Comparison of ENCODE assay signal across 1 cellular context in the genomic region with DNA sequence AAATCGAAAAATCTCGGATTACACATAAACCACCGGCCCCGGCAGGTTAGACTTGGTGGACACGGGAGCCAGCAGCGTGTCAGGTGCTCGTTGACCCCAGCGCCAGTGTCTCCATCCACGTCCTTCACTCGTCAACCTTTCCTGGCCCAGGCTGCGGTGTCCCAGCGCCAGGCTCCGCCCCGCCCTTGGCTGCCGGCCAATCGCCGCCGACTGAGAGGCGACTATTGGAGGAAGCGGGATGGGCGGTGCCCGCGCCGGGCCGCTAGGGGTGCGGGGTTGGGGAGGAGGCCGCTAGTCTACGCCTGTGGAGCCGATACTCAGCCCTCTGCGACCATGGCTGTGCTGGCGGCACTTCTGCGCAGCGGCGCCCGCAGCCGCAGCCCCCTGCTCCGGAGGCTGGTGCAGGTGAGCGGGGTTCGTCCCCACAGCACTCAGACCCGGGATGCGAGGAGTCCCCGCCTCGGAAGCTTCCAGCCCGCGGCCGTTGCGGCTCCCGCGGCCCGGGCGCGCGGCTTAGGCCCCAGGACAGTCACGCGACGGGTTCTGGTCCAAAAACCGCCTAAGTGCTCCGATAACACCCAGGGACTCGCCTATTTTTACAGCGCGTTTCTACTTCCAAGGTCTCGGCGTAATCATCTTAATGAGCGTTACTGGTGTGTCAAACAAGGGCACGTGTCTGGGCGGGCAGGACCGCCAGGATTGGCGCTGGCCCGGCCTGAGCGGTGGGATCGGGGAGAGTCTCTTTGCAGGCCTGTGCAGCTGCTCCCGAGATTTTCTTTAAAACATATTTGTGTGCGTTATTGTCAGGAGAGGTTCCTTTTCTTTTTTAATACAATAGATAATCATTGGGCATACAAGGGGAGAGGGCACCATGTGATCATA.
TF ChIP-seq lines count a peak whose summit lies in the region.

ACAT1 (plus strand) TSS at position 294 of the 882 bp plus-strand sequence; CDS start at position 334, 40 bp downstream.

TF ChIP-seq in HepG2, 621 proteins besides CTCF, POLR2A, EP300 and RAD21 (continued from another document and continues in another):
- TF ChIP-seq MLXIP (CRISPR knock-in tag; IDR thresholded peaks at IDR 0.05; ENCODE audit: borderline replicate concordance) = no peak
- no peak for TF ChIP-seq SCMH1 (CRISPR knock-in tag; IDR thresholded peaks at IDR 0.05; ENCODE audit: borderline replicate concordance)
- TF ChIP-seq, protein P1, sequence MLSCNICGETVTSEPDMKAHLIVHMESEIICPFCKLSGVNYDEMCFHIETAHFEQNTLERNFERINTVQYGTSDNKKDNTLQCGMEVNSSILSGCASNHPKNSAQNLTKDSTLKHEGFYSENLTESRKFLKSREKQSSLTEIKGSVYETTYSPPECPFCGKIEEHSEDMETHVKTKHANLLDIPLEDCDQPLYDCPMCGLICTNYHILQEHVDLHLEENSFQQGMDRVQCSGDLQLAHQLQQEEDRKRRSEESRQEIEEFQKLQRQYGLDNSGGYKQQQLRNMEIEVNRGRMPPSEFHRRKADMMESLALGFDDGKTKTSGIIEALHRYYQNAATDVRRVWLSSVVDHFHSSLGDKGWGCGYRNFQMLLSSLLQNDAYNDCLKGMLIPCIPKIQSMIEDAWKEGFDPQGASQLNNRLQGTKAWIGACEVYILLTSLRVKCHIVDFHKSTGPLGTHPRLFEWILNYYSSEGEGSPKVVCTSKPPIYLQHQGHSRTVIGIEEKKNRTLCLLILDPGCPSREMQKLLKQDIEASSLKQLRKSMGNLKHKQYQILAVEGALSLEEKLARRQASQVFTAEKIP (CRISPR knock-in tag; IDR thresholded peaks at IDR 0.05; ENCODE audit: borderline replicate concordance) = no peak
- TF ChIP-seq ARNT2 (CRISPR knock-in tag; IDR thresholded peaks at IDR 0.05; ENCODE audit: low read depth) = peak; percentile 86
- TF ChIP-seq NR2F2 (IDR thresholded peaks at IDR 0.05; ENCODE audit: borderline replicate concordance, low read depth) = 0 out of 2 replicates have a peak, but pooled peaks have one; percentile 34
- 0 out of 2 replicates have a peak, but pooled peaks have one; percentile 38 for TF ChIP-seq ZNF337 (CRISPR knock-in tag; IDR thresholded peaks at IDR 0.05; ENCODE audit: borderline replicate concordance, low read depth)
- peak; percentile 24; the same call in 1 of the 2 replicates for TF ChIP-seq TP53 (CRISPR knock-in tag; conservative IDR thresholded peaks at IDR 0.05)
- no peak for TF ChIP-seq ADNP (CRISPR knock-in tag; IDR thresholded peaks at IDR 0.05)
- TF ChIP-seq ZNF576 (CRISPR knock-in tag; IDR thresholded peaks at IDR 0.05) = 0 out of 2 replicates have a peak, but pooled peaks have one; percentile 81
- peak; percentile 90 for TF ChIP-seq POGZ (CRISPR knock-in tag; IDR thresholded peaks at IDR 0.05)
- no peak for TF ChIP-seq HCFC1 (IDR thresholded peaks at IDR 0.05; ENCODE audit: low read depth, low read length)
- TF ChIP-seq, protein P2, sequence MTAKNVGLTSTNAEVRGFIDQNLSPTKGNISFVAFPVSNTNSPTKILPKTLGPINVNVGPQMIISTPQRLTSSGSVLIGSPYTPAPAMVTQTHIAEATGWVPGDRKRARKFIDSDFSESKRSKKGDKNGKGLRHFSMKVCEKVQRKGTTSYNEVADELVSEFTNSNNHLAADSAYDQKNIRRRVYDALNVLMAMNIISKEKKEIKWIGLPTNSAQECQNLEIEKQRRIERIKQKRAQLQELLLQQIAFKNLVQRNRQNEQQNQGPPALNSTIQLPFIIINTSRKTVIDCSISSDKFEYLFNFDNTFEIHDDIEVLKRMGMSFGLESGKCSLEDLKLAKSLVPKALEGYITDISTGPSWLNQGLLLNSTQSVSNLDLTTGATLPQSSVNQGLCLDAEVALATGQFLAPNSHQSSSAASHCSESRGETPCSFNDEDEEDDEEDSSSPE (CRISPR knock-in tag; IDR thresholded peaks at IDR 0.05) = peak; percentile 64; the same call in 1 of the 2 replicates
- no peak for TF ChIP-seq MAFF (IDR thresholded peaks at IDR 0.05; ENCODE audit: low read depth, low read length)
- peak; percentile 88 for TF ChIP-seq NAIF1 (CRISPR knock-in tag; IDR thresholded peaks at IDR 0.05; ENCODE audit: borderline replicate concordance)
- no peak for TF ChIP-seq NR2F6 (IDR thresholded peaks at IDR 0.05)
- peak; percentile 39; the same call in 1 of the 2 replicates for TF ChIP-seq NR2F6 (CRISPR knock-in tag; IDR thresholded peaks at IDR 0.05)
- no peak for TF ChIP-seq U2AF1 (optimal IDR thresholded peaks at IDR 0.05; ENCODE audit: low read depth, low read length)
- TF ChIP-seq HNRNPL (IDR thresholded peaks at IDR 0.05; ENCODE audit: low read depth, low read length) = no peak
- TF ChIP-seq CBFB (CRISPR knock-in tag; IDR thresholded peaks at IDR 0.05) = no peak; the same call in 1 of the 2 replicates
- TF ChIP-seq MYNN (CRISPR knock-in tag; IDR thresholded peaks at IDR 0.05; ENCODE audit: low read depth) = no peak
- no peak for TF ChIP-seq ZNF513 (CRISPR knock-in tag; conservative IDR thresholded peaks at IDR 0.05)
- TF ChIP-seq, protein P3, sequence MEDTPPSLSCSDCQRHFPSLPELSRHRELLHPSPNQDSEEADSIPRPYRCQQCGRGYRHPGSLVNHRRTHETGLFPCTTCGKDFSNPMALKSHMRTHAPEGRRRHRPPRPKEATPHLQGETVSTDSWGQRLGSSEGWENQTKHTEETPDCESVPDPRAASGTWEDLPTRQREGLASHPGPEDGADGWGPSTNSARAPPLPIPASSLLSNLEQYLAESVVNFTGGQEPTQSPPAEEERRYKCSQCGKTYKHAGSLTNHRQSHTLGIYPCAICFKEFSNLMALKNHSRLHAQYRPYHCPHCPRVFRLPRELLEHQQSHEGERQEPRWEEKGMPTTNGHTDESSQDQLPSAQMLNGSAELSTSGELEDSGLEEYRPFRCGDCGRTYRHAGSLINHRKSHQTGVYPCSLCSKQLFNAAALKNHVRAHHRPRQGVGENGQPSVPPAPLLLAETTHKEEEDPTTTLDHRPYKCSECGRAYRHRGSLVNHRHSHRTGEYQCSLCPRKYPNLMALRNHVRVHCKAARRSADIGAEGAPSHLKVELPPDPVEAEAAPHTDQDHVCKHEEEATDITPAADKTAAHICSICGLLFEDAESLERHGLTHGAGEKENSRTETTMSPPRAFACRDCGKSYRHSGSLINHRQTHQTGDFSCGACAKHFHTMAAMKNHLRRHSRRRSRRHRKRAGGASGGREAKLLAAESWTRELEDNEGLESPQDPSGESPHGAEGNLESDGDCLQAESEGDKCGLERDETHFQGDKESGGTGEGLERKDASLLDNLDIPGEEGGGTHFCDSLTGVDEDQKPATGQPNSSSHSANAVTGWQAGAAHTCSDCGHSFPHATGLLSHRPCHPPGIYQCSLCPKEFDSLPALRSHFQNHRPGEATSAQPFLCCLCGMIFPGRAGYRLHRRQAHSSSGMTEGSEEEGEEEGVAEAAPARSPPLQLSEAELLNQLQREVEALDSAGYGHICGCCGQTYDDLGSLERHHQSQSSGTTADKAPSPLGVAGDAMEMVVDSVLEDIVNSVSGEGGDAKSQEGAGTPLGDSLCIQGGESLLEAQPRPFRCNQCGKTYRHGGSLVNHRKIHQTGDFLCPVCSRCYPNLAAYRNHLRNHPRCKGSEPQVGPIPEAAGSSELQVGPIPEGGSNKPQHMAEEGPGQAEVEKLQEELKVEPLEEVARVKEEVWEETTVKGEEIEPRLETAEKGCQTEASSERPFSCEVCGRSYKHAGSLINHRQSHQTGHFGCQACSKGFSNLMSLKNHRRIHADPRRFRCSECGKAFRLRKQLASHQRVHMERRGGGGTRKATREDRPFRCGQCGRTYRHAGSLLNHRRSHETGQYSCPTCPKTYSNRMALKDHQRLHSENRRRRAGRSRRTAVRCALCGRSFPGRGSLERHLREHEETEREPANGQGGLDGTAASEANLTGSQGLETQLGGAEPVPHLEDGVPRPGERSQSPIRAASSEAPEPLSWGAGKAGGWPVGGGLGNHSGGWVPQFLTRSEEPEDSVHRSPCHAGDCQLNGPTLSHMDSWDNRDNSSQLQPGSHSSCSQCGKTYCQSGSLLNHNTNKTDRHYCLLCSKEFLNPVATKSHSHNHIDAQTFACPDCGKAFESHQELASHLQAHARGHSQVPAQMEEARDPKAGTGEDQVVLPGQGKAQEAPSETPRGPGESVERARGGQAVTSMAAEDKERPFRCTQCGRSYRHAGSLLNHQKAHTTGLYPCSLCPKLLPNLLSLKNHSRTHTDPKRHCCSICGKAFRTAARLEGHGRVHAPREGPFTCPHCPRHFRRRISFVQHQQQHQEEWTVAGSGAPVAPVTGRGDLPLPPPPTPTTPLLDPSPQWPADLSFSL (CRISPR knock-in tag; IDR thresholded peaks at IDR 0.05) = peak; percentile 46; the same call in 1 of the 2 replicates
- no peak for TF ChIP-seq NR1H2 (CRISPR knock-in tag; IDR thresholded peaks at IDR 0.05; ENCODE audit: borderline replicate concordance, low read depth)
- TF ChIP-seq KLF13 (CRISPR knock-in tag; IDR thresholded peaks at IDR 0.05) = no peak
- TF ChIP-seq, protein P4, sequence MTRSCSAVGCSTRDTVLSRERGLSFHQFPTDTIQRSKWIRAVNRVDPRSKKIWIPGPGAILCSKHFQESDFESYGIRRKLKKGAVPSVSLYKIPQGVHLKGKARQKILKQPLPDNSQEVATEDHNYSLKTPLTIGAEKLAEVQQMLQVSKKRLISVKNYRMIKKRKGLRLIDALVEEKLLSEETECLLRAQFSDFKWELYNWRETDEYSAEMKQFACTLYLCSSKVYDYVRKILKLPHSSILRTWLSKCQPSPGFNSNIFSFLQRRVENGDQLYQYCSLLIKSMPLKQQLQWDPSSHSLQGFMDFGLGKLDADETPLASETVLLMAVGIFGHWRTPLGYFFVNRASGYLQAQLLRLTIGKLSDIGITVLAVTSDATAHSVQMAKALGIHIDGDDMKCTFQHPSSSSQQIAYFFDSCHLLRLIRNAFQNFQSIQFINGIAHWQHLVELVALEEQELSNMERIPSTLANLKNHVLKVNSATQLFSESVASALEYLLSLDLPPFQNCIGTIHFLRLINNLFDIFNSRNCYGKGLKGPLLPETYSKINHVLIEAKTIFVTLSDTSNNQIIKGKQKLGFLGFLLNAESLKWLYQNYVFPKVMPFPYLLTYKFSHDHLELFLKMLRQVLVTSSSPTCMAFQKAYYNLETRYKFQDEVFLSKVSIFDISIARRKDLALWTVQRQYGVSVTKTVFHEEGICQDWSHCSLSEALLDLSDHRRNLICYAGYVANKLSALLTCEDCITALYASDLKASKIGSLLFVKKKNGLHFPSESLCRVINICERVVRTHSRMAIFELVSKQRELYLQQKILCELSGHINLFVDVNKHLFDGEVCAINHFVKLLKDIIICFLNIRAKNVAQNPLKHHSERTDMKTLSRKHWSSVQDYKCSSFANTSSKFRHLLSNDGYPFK (CRISPR knock-in tag; IDR thresholded peaks at IDR 0.05; ENCODE audit: borderline replicate concordance) = no peak
- TF ChIP-seq UBTF (CRISPR knock-in tag; IDR thresholded peaks at IDR 0.05) = peak; percentile 93
- TF ChIP-seq TCF7 (IDR thresholded peaks at IDR 0.05; ENCODE audit: low read depth) = no peak
- peak; percentile 91 for TF ChIP-seq SAP130 (CRISPR knock-in tag; IDR thresholded peaks at IDR 0.05; ENCODE audit: low read depth)
- no peak for TF ChIP-seq CHCHD3 (CRISPR knock-in tag; IDR thresholded peaks at IDR 0.05)
